34 cellular contexts compared by ENCODE assay signal in genomic region chr1:20701847-20702246, GRCh38. TPM values are rescaled to one million over a fixed set of nuclear protein-coding genes. Genes with fewer than 3 reads are reported as not detected.
"Had no signal": no experiment of that assay in that cellular context is flagged by ENCODE, and none has a peak within 500 bp of the region (broad histone marks: within the 10 kb centered on the region; RNA-seq: fewer than 3 reads in every experiment).

No MANE protein-coding gene starts in this region.

- H3K4me3 Mint-ChIP-seq: activated CD4-positive, alpha-beta memory T cell treated with anti-CD3 and anti-CD28 coated beads, Interleukin-2, amount 10 ng/mL, durations not matched to agents 7 days and 5 days; activated CD4-positive, alpha-beta T cell treated with anti-CD3 and anti-CD28 coated beads, Interleukin-2, amount 10 ng/mL, durations not matched to agents 7 days and 5 days; activated naive CD8-positive, alpha-beta T cell; activated T-cell treated with anti-CD3 and anti-CD28 coated beads, Interleukin-2, amount 50 U/mL, for 4 hours; activated T-helper 17 cell treated with anti-CD3 and anti-CD28 coated beads, Interleukin-2, amount 50 U/mL, for 72 hours; T-cell; T-helper 1 cell treated with Interleukin-12 subunit alpha and Interleukin-12 subunit beta and Interleukin-4 antibody, amounts not matched to agents 30 μg/mL and 1 μg/mL, for 36 hours; WTC11 had no signal

- H3K27ac ChIP-seq: brain microvascular endothelial cell, cardiac muscle cell, colonic mucosa, epithelial cell of prostate, esophagus squamous epithelium, gastroesophageal sphincter, VCaP had no signal

- H3K4me3 ChIP-seq: cardiac muscle cell, colonic mucosa, esophagus squamous epithelium, gastroesophageal sphincter had no signal

- H3K27me3 Mint-ChIP-seq: activated naive CD8-positive, alpha-beta T cell; T-cell had no signal

- ATAC-seq: activated T-cell treated with anti-CD3 and anti-CD28 coated beads, Interleukin-2, amount 50 U/mL, for 4 hours; activated T-helper 17 cell treated with anti-CD3 and anti-CD28 coated beads, Interleukin-2, amount 50 U/mL, for 72 hours; gastroesophageal sphincter; T-cell; WTC11 had no signal

- H3K9me3 Mint-ChIP-seq: activated CD4-positive, alpha-beta memory T cell treated with anti-CD3 and anti-CD28 coated beads, Interleukin-2, amount 10 ng/mL, durations not matched to agents 7 days and 5 days; activated CD4-positive, alpha-beta T cell treated with anti-CD3 and anti-CD28 coated beads, Interleukin-2, amount 10 ng/mL, durations not matched to agents 7 days and 5 days; activated T-cell treated with anti-CD3 and anti-CD28 coated beads, Interleukin-2, amount 50 U/mL, for 4 hours; activated T-helper 17 cell treated with anti-CD3 and anti-CD28 coated beads, Interleukin-2, amount 50 U/mL, for 72 hours; T-cell; T-helper 1 cell treated with Interleukin-12 subunit alpha and Interleukin-12 subunit beta and Interleukin-4 antibody, amounts not matched to agents 30 μg/mL and 1 μg/mL, for 36 hours; WTC11 had no signal

- H3K4me1 ChIP-seq: colonic mucosa had no signal

- FAIRE-seq: astrocyte, endometrium, TTC549 had no signal

- DNase-seq: activated CD4-positive, alpha-beta memory T cell treated with anti-CD3 and anti-CD28 coated beads, Interleukin-2, amount 10 ng/mL, durations not matched to agents 7 days and 5 days; activated CD4-positive, alpha-beta T cell treated with anti-CD3 and anti-CD28 coated beads for 1 hour; activated CD4-positive, alpha-beta T cell treated with anti-CD3 and anti-CD28 coated beads for 4 hours; activated CD4-positive, alpha-beta T cell treated with anti-CD3 and anti-CD28 coated beads, Interleukin-2, amount 10 ng/mL, durations not matched to agents 7 days and 5 days; activated CD4-positive, alpha-beta T cell treated with anti-CD3 and anti-CD28 coated beads, Interleukin-2, amount 50 U/mL, for 4 hours; activated CD8-positive, alpha-beta memory T cell treated with anti-CD3 and anti-CD28 coated beads for 24 hours; activated effector memory CD4-positive, alpha-beta T cell treated with Interleukin-2 at 50 U/mL for 16 hours; activated gamma-delta T cell treated with Interleukin-2 at 50 U/mL for 16 hours; activated naive CD4-positive, alpha-beta T cell treated with anti-CD3 and anti-CD28 coated beads, Interleukin-2, amount 50 U/mL, for 16 hours; activated naive CD4-positive, alpha-beta T cell treated with Interleukin-2 at 50 U/mL for 16 hours; activated T-cell treated with anti-CD3 and anti-CD28 coated beads, Interleukin-2, amount 50 U/mL, for 4 hours; amniotic stem cell; anterior cingulate cortex; brain microvascular endothelial cell; central memory CD4-positive, alpha-beta T cell; cerebellar nuclear complex; colonic mucosa; effector CD8-positive, alpha-beta T cell; esophagus squamous epithelium; foreskin melanocyte; T-cell; T-helper 9 cell had no signal

- H3K36me3 Mint-ChIP-seq: activated naive CD8-positive, alpha-beta T cell; T-cell; WTC11 had no signal

- H3K36me3 ChIP-seq: brain microvascular endothelial cell, cardiac muscle cell, colonic mucosa, esophagus squamous epithelium, gastroesophageal sphincter had no signal

- H3K9me3 ChIP-seq: colonic mucosa, esophagus squamous epithelium, gastroesophageal sphincter had no signal

- H3K27me3 ChIP-seq: brain microvascular endothelial cell, cardiac muscle cell, colonic mucosa, esophagus squamous epithelium, gastroesophageal sphincter had no signal

- H3K4me1 Mint-ChIP-seq: activated T-helper 17 cell treated with anti-CD3 and anti-CD28 coated beads, Interleukin-2, amount 50 U/mL, for 72 hours had no signal

- H3K27ac Mint-ChIP-seq: activated CD4-positive, alpha-beta memory T cell treated with anti-CD3 and anti-CD28 coated beads, Interleukin-2, amount 10 ng/mL, durations not matched to agents 7 days and 5 days; activated CD4-positive, alpha-beta T cell treated with anti-CD3 and anti-CD28 coated beads, Interleukin-2, amount 10 ng/mL, durations not matched to agents 7 days and 5 days; activated naive CD8-positive, alpha-beta T cell; activated T-helper 17 cell treated with anti-CD3 and anti-CD28 coated beads, Interleukin-2, amount 50 U/mL, for 72 hours; T-cell; T-helper 1 cell treated with Interleukin-12 subunit alpha and Interleukin-12 subunit beta and Interleukin-4 antibody, amounts not matched to agents 30 μg/mL and 1 μg/mL, for 36 hours; WTC11 had no signal

RNA-seq across cellular contexts. Expression of gene KIF17, which starts 16.0 kb away (rescaled TPM):
- total RNA-seq: activated CD4-positive, alpha-beta memory T cell treated with anti-CD3 and anti-CD28 coated beads, Interleukin-2, amount 10 ng/mL, durations not matched to agents 7 days and 5 days; activated CD4-positive, alpha-beta T cell treated with anti-CD3 and anti-CD28 coated beads, Interleukin-2, amount 10 ng/mL, durations not matched to agents 7 days and 5 days; activated T-cell treated with anti-CD3 and anti-CD28 coated beads, Interleukin-2, amount 50 U/mL, for 4 hours; T-cell; T-helper 2 cell treated with Interferon-gamma antibody and Interleukin-4, amounts not matched to agents 100 ng/mL and 5 ng/mL, for 36 hours had no signal

RNA-seq across cellular contexts. Expression of gene SH2D5, which starts 30.7 kb away (rescaled TPM):
- total RNA-seq: activated CD4-positive, alpha-beta T cell treated with anti-CD3 and anti-CD28 coated beads, Interleukin-2, amount 10 ng/mL, durations not matched to agents 7 days and 5 days had no signal
